In the genomic region with DNA sequence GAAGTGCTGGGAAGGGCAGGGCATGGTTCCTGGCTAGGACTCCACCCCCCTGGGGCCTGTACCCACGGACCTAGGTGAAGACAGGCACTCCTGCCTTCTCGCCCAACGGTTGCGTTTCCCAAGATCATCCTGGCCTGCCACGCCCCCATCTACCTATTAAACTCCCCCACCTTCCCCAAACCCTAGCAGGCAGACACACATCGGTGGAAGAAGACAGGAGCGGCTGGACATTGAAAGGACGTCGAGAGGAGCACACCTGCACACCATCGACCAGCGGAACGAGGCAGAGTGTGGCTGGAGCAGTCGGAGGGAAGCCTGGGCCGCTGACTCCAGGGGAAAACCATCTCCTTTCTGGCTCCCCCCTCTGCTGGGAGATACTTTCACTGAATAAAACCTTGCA, we compare ENCODE assay signal across 7 cellular contexts. TPM values are rescaled to one million over a fixed set of nuclear protein-coding genes. Genes with fewer than 3 reads are reported as not detected.
A peak's percentile ranks its signal among the peaks of the same experiment; 100 is the strongest.
DNase-seq lines count a peak whose midpoint lies in the region; ATAC-seq and TF ChIP-seq lines count a peak whose summit lies in the region.

No MANE protein-coding gene starts in this region.

- H3K4me3 ChIP-seq in DOHH2 (ENCODE audit: low read length) (peak overlapping the region; percentile 72), fibroblast of the aortic adventitia (ENCODE audit: low read depth, low read length) (peak overlapping the region; percentile 68), spleen (peak overlapping the region in 1 of 8 donors; percentile 65)

- no peak for ATAC-seq in HG03196 (IDR thresholded peaks at IDR 0.05; ENCODE audit: unreplicated experiment)

- no peak for TF ChIP-seq CTCF in DOHH2 (IDR thresholded peaks at IDR 0.05; ENCODE audit: low read depth, low read length, poor library complexity, severe bottlenecking)
- TF ChIP-seq CTCF in RWPE1 (conservative IDR thresholded peaks at IDR 0.05; ENCODE audit: low read depth), result no peak
- TF ChIP-seq CTCF in fibroblast of the aortic adventitia (IDR thresholded peaks at IDR 0.05; ENCODE audit: insufficient read depth, low read length), result no peak
- no peak for TF ChIP-seq CTCF in spleen (IDR thresholded peaks at IDR 0.05 in 8 of 11, conservative IDR thresholded peaks at IDR 0.05 in 3 of 11)
- no peak for TF ChIP-seq CTCF in GM10248 (IDR thresholded peaks at IDR 0.05; ENCODE audit: control extremely low read depth, extremely low read depth, low read depth, missing control alignments)

- DNase-seq in RWPE1 (ENCODE audit: low spot score) (no peak), fibroblast of the aortic adventitia (ENCODE audit: low read depth) (no peak), spleen (no peak), GM10248 (ENCODE audit: extremely low spot score) (no peak)
- no peak for DNase-seq in activated CD4-positive, alpha-beta T cell treated with anti-CD3 and anti-CD28 coated beads for 4 hours

- H3K79me2 ChIP-seq in DOHH2 (ENCODE audit: control insufficient read depth, low read length), result no peaks in the 10 kb centered on the region

- H3K27ac ChIP-seq in DOHH2 (ENCODE audit: low read depth, low read length), result no peak overlapping the region
- H3K27ac ChIP-seq in RWPE1, result peak overlapping the region; percentile 86
- peak overlapping the region in 6 of 8 donors; percentile 68 to 82 (median 75) for H3K27ac ChIP-seq in spleen

- WGBS in spleen, 5 donors, result 90 to 93% (median 92%) methylated on average over 13 to 14 of the region's 14 CpGs

- H3K36me3 ChIP-seq in DOHH2 (ENCODE audit: control insufficient read depth, low read length) (no peaks in the 10 kb centered on the region), spleen (no peaks in the 10 kb centered on the region)

- H3K4me2 ChIP-seq in DOHH2 (ENCODE audit: low read length), result peak overlapping the region; percentile 94

- H3F3A ChIP-seq in DOHH2 (ENCODE audit: control insufficient read depth, insufficient read depth), result no peaks in the 10 kb centered on the region

- POLR2A ChIA-PET in RWPE1 (lab: Yijun Ruan, JAX; ENCODE audit: low non-redundant PET) (no interaction called here), GM10248 (lab: Yijun Ruan, JAX) (no interaction called here)

- peaks cover 10% of the 10 kb centered on the region for H3K27me3 ChIP-seq in DOHH2 (ENCODE audit: control insufficient read depth, low read length)
- H3K27me3 ChIP-seq in spleen (replicated peaks in 1 of 7), result no peaks in the 10 kb centered on the region

- no peaks in the 10 kb centered on the region for H4K20me1 ChIP-seq in DOHH2 (ENCODE audit: control insufficient read depth, insufficient read depth, low read depth, low read length)

- CTCF ChIA-PET in RWPE1 (lab: Yijun Ruan, JAX) (interaction anchor here (0.5 to 0.6 kb wide), 2 partner anchors 15 to 109 kb away, joined by 3 to 4 read pairs; no protein-coding TSS in a partner anchor), GM10248 (lab: Yijun Ruan, JAX) (interaction anchor here (1.3 kb wide), 1 partner anchor 483 kb away, joined by 3 read pairs; no protein-coding TSS in a partner anchor)

- H3K9me3 ChIP-seq in DOHH2 (ENCODE audit: control insufficient read depth, insufficient read depth, low read length), result no peaks in the 10 kb centered on the region
- no peaks in the 10 kb centered on the region for H3K9me3 ChIP-seq in spleen

- H3K9me2 ChIP-seq in DOHH2 (replicated peaks; ENCODE audit: control insufficient read depth, low read length), result no peaks in the 10 kb centered on the region

- H3K4me1 ChIP-seq in DOHH2 (ENCODE audit: control insufficient read depth, low read length) (peaks cover 20% of the 10 kb centered on the region), spleen (peaks cover 0 to 19% (median 15%) of the 10 kb centered on the region in 6 donors)

- no peak for TF ChIP-seq POLR2A in spleen (IDR thresholded peaks at IDR 0.05)

- intact Hi-C loops in spleen (cut with DNase I; ENCODE audit: low total_unique reads), result no loop called here

RNA-seq across cellular contexts. Expression of a gene that starts 45.6 kb away (rescaled TPM):
- not detected in 2 replicates for total RNA-seq in fibroblast of the aortic adventitia (ENCODE audit: low replicate concordance)
- total RNA-seq in spleen, result 100 to 1,000 TPM in 4 of 7 donors, 10 to 100 TPM in 3; 43.7 to 268 (median 106) TPM
- 10 to 100 TPM; 36.8 to 58.5 (median 44.1) TPM for polyA plus RNA-seq in spleen

Comparison
In these comparisons a context has a peak if more than half of its experiments do, and no peak if none do; other contexts are left out.
1. RNA of a gene that starts 45.6 kb away (total RNA-seq): 43.7 to 268 TPM in spleen; not detected in fibroblast of the aortic adventitia; every median in the first group is over 10 times any median in the second.